ENCODE assay signal across 8 cellular contexts in the genomic region with DNA sequence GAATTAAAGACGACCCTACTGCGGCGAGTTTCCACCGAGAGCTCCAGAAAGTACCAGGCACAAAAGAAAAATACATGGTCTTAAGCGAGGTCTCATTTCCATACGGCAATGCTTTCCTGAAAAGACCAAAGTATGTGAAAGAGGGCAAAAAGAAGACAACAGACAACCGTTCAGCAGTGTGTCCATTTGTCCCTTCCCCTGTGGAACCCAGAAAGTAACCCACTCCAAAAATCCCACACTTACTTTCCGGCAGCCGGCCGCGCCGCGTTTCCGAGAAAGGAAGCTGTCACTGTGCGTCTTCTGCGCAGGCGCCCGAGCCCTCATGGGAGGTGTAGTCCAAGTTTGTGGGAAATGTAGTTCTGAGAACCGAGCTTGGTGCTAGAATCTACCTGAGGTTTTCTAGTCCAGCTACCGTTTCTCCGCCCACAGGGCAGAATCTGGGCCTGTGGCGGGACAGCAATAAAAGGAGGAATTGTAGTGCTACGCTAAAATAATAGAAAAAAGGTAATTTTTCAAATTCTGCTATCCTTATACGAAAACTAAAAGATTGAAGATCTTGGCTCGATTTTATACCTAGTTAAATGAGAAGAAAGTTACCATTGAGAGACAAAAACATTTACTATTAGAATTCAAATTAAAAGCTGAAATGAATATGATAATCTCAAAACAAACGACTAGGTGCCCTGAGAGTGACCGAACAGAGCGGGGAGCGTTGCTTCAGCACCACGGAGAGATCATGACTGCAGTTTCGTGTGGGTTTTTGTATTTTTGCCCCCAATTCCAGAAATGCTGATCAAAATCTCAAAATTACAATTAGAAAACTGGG. TPM values are rescaled to one million over a fixed set of nuclear protein-coding genes. Genes with fewer than 3 reads are reported as not detected.
DNase-seq lines count a peak whose midpoint lies in the region; ATAC-seq and TF ChIP-seq lines count a peak whose summit lies in the region.

A gene with protein sequence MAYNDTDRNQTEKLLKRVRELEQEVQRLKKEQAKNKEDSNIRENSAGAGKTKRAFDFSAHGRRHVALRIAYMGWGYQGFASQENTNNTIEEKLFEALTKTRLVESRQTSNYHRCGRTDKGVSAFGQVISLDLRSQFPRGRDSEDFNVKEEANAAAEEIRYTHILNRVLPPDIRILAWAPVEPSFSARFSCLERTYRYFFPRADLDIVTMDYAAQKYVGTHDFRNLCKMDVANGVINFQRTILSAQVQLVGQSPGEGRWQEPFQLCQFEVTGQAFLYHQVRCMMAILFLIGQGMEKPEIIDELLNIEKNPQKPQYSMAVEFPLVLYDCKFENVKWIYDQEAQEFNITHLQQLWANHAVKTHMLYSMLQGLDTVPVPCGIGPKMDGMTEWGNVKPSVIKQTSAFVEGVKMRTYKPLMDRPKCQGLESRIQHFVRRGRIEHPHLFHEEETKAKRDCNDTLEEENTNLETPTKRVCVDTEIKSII (minus strand): TSS at position 280 of the 826 bp plus-strand sequence. CDS start 6,922 bp downstream, outside the sequence.

- TF ChIP-seq CTCF in right lobe of liver (IDR thresholded peaks at IDR 0.05), result no peak

- peaks cover 42% of the 10 kb centered on the region for H3K27me3 Mint-ChIP-seq in CD4-positive, CD25-positive, alpha-beta regulatory T cell
- H3K27me3 Mint-ChIP-seq in activated CD4-positive, alpha-beta memory T cell treated with anti-CD3 and anti-CD28 coated beads for 36 hours, result peaks cover 21% of the 10 kb centered on the region

- peaks cover 20 to 45% (median 33%) of the 10 kb centered on the region in 4 donors for H3K4me1 Mint-ChIP-seq in CD4-positive, CD25-positive, alpha-beta regulatory T cell
- H3K4me1 Mint-ChIP-seq in activated CD4-positive, alpha-beta memory T cell treated with anti-CD3 and anti-CD28 coated beads for 36 hours (ENCODE audit: low read depth), result peaks cover 32% of the 10 kb centered on the region

- CTCF ChIA-PET in activated CD4-positive, alpha-beta memory T cell treated with anti-CD3 and anti-CD28 coated beads for 36 hours (lab: Charles Lee), result interaction anchor here (0.8 to 2.5 kb wide), 6 partner anchors 10 to 335 kb away, joined by 3 to 16 read pairs (median 4); a partner anchor contains a TSS

- no peaks in the 10 kb centered on the region for H3K9me3 ChIP-seq in CD4-positive, CD25-positive, alpha-beta regulatory T cell (ENCODE audit: control insufficient read depth in 2 of 2, low read length in 2 of 2)
- H3K9me3 ChIP-seq in duodenal mucosa (ENCODE audit: control insufficient read depth in 1 of 2, low read length in 2 of 2) (no peaks in the 10 kb centered on the region), right lobe of liver (no peaks in the 10 kb centered on the region)

- peak within 1 kb of the TSS; percentile 93 for H3K27ac Mint-ChIP-seq in CD4-positive, CD25-positive, alpha-beta regulatory T cell
- H3K27ac Mint-ChIP-seq in activated CD4-positive, alpha-beta memory T cell treated with anti-CD3 and anti-CD28 coated beads for 36 hours, result peak within 1 kb of the TSS; percentile 91

- TF ChIP-seq POLR2A in right lobe of liver (IDR thresholded peaks at IDR 0.05), result peak; percentile 85

- peak within 1 kb of the TSS; percentile 68 for H3K27ac ChIP-seq in CD4-positive, CD25-positive, alpha-beta regulatory T cell (ENCODE audit: insufficient read depth, low read length, poor library complexity, severe bottlenecking)
- H3K27ac ChIP-seq in duodenal mucosa (ENCODE audit: low read depth, low read length) (no peak within 1 kb of the TSS), right lobe of liver (peak within 1 kb of the TSS; percentile 60 to 83 (median 68))

- ATAC-seq in CD4-positive, CD25-positive, alpha-beta regulatory T cell (ENCODE audit: low read depth in 2 of 2), result peak; percentile 89 to 91
- ATAC-seq in GM19438 (IDR thresholded peaks at IDR 0.05; ENCODE audit: low read depth, unreplicated experiment) (peak; percentile 97), HG03571 (IDR thresholded peaks at IDR 0.05; ENCODE audit: unreplicated experiment) (peak; percentile 97), right lobe of liver (peak; percentile 92 to 93 (median 93))

- peaks cover 16% of the 10 kb centered on the region for H3K36me3 Mint-ChIP-seq in CD4-positive, CD25-positive, alpha-beta regulatory T cell
- peaks cover 25% of the 10 kb centered on the region for H3K36me3 Mint-ChIP-seq in activated CD4-positive, alpha-beta memory T cell treated with anti-CD3 and anti-CD28 coated beads for 36 hours

- DNase-seq in CD4-positive, CD25-positive, alpha-beta regulatory T cell, result peak; percentile 78 to 90 (median 86)
- DNase-seq in NCI-H82 (lab: John Stamatoyannopoulos, UW), result peak; percentile 92
- peak; percentile 93 for DNase-seq in activated CD4-positive, alpha-beta memory T cell treated with anti-CD3 and anti-CD28 coated beads for 36 hours
- peak; percentile 93 to 95 (median 93) for DNase-seq in right lobe of liver
- DNase-seq in stimulated activated CD4-positive, alpha-beta T cell treated with anti-CD3 and anti-CD28 coated beads, Interleukin-4, amount 100 ng/mL, for 4 hours, result peak; percentile 87

- POLR2A ChIA-PET in activated CD4-positive, alpha-beta memory T cell treated with anti-CD3 and anti-CD28 coated beads for 36 hours (lab: Charles Lee), result interaction anchor here (0.7 to 2.2 kb wide), 4 partner anchors 11 to 311 kb away, joined by 3 to 24 read pairs (median 4); a partner anchor contains a TSS

- H3K9ac ChIP-seq in duodenal mucosa (ENCODE audit: low read depth in 1 of 2, low read length in 2 of 2), result peak within 1 kb of the TSS; percentile 83 to 87

- H3K4me3 ChIP-seq in CD4-positive, CD25-positive, alpha-beta regulatory T cell (ENCODE audit: low read depth, low read length), result peak within 1 kb of the TSS; percentile 100
- H3K4me3 ChIP-seq in duodenal mucosa (ENCODE audit: low read depth in 1 of 2, low read length in 2 of 2), result peak within 1 kb of the TSS; percentile 90 to 95
- peak within 1 kb of the TSS; percentile 40 to 74 (median 64) for H3K4me3 ChIP-seq in right lobe of liver

- H3K4me3 Mint-ChIP-seq in CD4-positive, CD25-positive, alpha-beta regulatory T cell, result peak within 1 kb of the TSS; percentile 90 to 98 (median 93)
- H3K4me3 Mint-ChIP-seq in activated CD4-positive, alpha-beta memory T cell treated with anti-CD3 and anti-CD28 coated beads for 36 hours, result peak within 1 kb of the TSS; percentile 93

- peaks cover 12% of the 10 kb centered on the region for H3K36me3 ChIP-seq in CD4-positive, CD25-positive, alpha-beta regulatory T cell (ENCODE audit: control insufficient read depth, insufficient read depth, low read length)
- H3K36me3 ChIP-seq in duodenal mucosa (ENCODE audit: control insufficient read depth in 1 of 2, insufficient read depth in 2 of 2, low read length in 2 of 2) (peaks cover 0 to 9% of the 10 kb centered on the region in 2 donors), right lobe of liver (peaks cover 0 to 14% (median 4%) of the 10 kb centered on the region in 4 donors)

- intact Hi-C loops in activated CD4-positive, alpha-beta memory T cell treated with anti-CD3 and anti-CD28 coated beads for 36 hours (cut with micrococcal nuclease), result loop anchor here (1.0 to 2.0 kb wide), 2 partner anchors 16 to 160 kb away; a partner anchor contains a TSS
- intact Hi-C loops in right lobe of liver (cut with DNase I), result no loop called here

- 2% methylated on average over 25 of the region's 31 CpGs for WGBS in right lobe of liver (ENCODE audit: insufficient coverage, low coverage, low lambda C conversion rate, missing lambda C conversion rate)

- H3K27me3 ChIP-seq in CD4-positive, CD25-positive, alpha-beta regulatory T cell (ENCODE audit: control insufficient read depth, insufficient read depth, low read length), result peaks cover 15% of the 10 kb centered on the region
- H3K27me3 ChIP-seq in duodenal mucosa (ENCODE audit: control insufficient read depth in 1 of 2, insufficient read depth in 2 of 2, low read length in 2 of 2), result peaks cover 17 to 22% of the 10 kb centered on the region in 2 donors
- H3K27me3 ChIP-seq in right lobe of liver, result no peaks in the 10 kb centered on the region

- peaks cover 24% of the 10 kb centered on the region for H3K4me1 ChIP-seq in CD4-positive, CD25-positive, alpha-beta regulatory T cell (ENCODE audit: control insufficient read depth, insufficient read depth, low read length, poor library complexity, severe bottlenecking)
- H3K4me1 ChIP-seq in duodenal mucosa (ENCODE audit: control insufficient read depth in 1 of 2, insufficient read depth in 2 of 2, low read length in 2 of 2), result peaks cover 9 to 17% of the 10 kb centered on the region in 2 donors
- peaks cover 0 to 11% (median 2%) of the 10 kb centered on the region in 4 donors for H3K4me1 ChIP-seq in right lobe of liver

- H3K9me3 Mint-ChIP-seq in CD4-positive, CD25-positive, alpha-beta regulatory T cell, result peaks cover 0 to 4% (median 0%) of the 10 kb centered on the region in 7 donors
- no peaks in the 10 kb centered on the region for H3K9me3 Mint-ChIP-seq in activated CD4-positive, alpha-beta memory T cell treated with anti-CD3 and anti-CD28 coated beads for 36 hours

RNA-seq across cellular contexts. Expression of the gene that starts here (rescaled TPM):
- total RNA-seq in CD4-positive, CD25-positive, alpha-beta regulatory T cell, result 4.8 TPM
- polyA plus RNA-seq in CD4-positive, CD25-positive, alpha-beta regulatory T cell, result 10 to 100 TPM; 11.0 to 15.1 (median 14.4) TPM
- 10 to 100 TPM; 20.1 to 22.9 TPM for total RNA-seq in activated CD4-positive, alpha-beta memory T cell treated with anti-CD3 and anti-CD28 coated beads for 36 hours
- 10 to 100 TPM; 11.8 to 24.7 (median 17.4) TPM for total RNA-seq in right lobe of liver
